Comparison of ENCODE assay signal across 12 cellular contexts in genomic region chr7:24920702-24921679, GRCh38. TPM values are rescaled to one million over a fixed set of nuclear protein-coding genes. Genes with fewer than 3 reads are reported as not detected.
A peak's percentile ranks its signal among the peaks of the same experiment; 100 is the strongest.
DNase-seq lines count a peak whose midpoint lies in the region; ATAC-seq and TF ChIP-seq lines count a peak whose summit lies in the region.
"Had no signal": no experiment of that assay in that cellular context is flagged by ENCODE, and none has a peak within 500 bp of the region (broad histone marks: within the 10 kb centered on the region; RNA-seq: fewer than 3 reads in every experiment).

No MANE protein-coding gene starts in this region.

- peaks cover 66% of the 10 kb centered on the region for H3K79me2 ChIP-seq in PC-3 (ENCODE audit: low read length)
- H3K79me2 ChIP-seq in mesendoderm (ENCODE audit: control insufficient read depth, insufficient read depth, low read length), result no peaks in the 10 kb centered on the region

- no peak for TF ChIP-seq POLR2A in heart left ventricle (IDR thresholded peaks at IDR 0.05)

- no peak overlapping the region for H3K4ac ChIP-seq in mesendoderm (ENCODE audit: low read depth, low read length)

- no peaks in the 10 kb centered on the region for H3K27me3 Mint-ChIP-seq in effector memory CD8-positive, alpha-beta T cell

- no peak overlapping the region for H2AFZ ChIP-seq in PC-3 (ENCODE audit: low read length)

- no peak overlapping the region for H2AK5ac ChIP-seq in mesendoderm (ENCODE audit: low read length)

- intact Hi-C loops in Right ventricle myocardium superior (cut with DNase I), result no loop called here
- intact Hi-C loops in heart left ventricle (cut with DNase I), result no loop called here
- intact Hi-C loops in PC-3 (cut with micrococcal nuclease), result loop anchor here (2.0 to 5.0 kb wide), 2 partner anchors 14 to 51 kb away; no protein-coding TSS in a partner anchor
- intact Hi-C loops in upper lobe of right lung (cut with DNase I), result no loop called here

- CTCF ChIA-PET in PC-3 (lab: Charles Lee), result no interaction called here

- H3K9me3 Mint-ChIP-seq in effector memory CD8-positive, alpha-beta T cell, result no peaks in the 10 kb centered on the region

- H4K8ac ChIP-seq in mesendoderm (ENCODE audit: low read depth, low read length), result no peak overlapping the region

- H3K4me1 ChIP-seq in heart left ventricle (peaks cover 0 to 41% (median 13%) of the 10 kb centered on the region in 12 donors), PC-3 (ENCODE audit: insufficient read depth, low read length) (peaks cover 33% of the 10 kb centered on the region), upper lobe of right lung (peaks cover 18% of the 10 kb centered on the region), mesendoderm (ENCODE audit: control insufficient read depth, low read depth, low read length) (peaks cover 6% of the 10 kb centered on the region)

- H3K4me3 ChIP-seq in heart left ventricle (no peak overlapping the region), PC-3 (ENCODE audit: low read length) (no peak overlapping the region), upper lobe of right lung (no peak overlapping the region), mesendoderm (ENCODE audit: low read length) (no peak overlapping the region)

- H3K27ac Mint-ChIP-seq in effector memory CD8-positive, alpha-beta T cell, result peak overlapping the region; percentile 71 to 78

- POLR2A ChIA-PET in PC-3 (lab: Charles Lee; ENCODE audit: unreplicated experiment), result interaction anchor here (0.5 to 0.6 kb wide), 2 partner anchors 38 to 39 kb away, joined by 5 to 6 read pairs; no protein-coding TSS in a partner anchor

- no peaks in the 10 kb centered on the region for H3K27me3 ChIP-seq in heart left ventricle
- no peaks in the 10 kb centered on the region for H3K27me3 ChIP-seq in PC-3 (ENCODE audit: low read length)
- no peaks in the 10 kb centered on the region for H3K27me3 ChIP-seq in upper lobe of right lung
- no peaks in the 10 kb centered on the region for H3K27me3 ChIP-seq in mesendoderm (ENCODE audit: insufficient read depth, low read length, poor library complexity)
- H3K27me3 ChIP-seq: foreskin keratinocyte had no signal

- ATAC-seq in Right ventricle myocardium superior (ENCODE audit: poor library complexity), result peak; percentile 30
- ATAC-seq in heart left ventricle, result no peak
- ATAC-seq in PC-3, result peak; percentile 10; the same call in 1 of the 2 replicates
- ATAC-seq in effector memory CD8-positive, alpha-beta T cell (replicated peaks), result no peak
- peak; percentile 89 for ATAC-seq in upper lobe of right lung

- H3K36me3 ChIP-seq in heart left ventricle (no peaks in the 10 kb centered on the region), PC-3 (ENCODE audit: low read depth, low read length) (no peaks in the 10 kb centered on the region), upper lobe of right lung (no peaks in the 10 kb centered on the region), mesendoderm (ENCODE audit: control insufficient read depth, insufficient read depth, low read length) (no peaks in the 10 kb centered on the region)

- H3K27ac ChIP-seq in heart left ventricle (peak overlapping the region in 1 of 12 donors; percentile 66), PC-3 (ENCODE audit: low read length) (peak overlapping the region; percentile 80), upper lobe of right lung (no peak overlapping the region), mesendoderm (ENCODE audit: low read depth, low read length) (no peak overlapping the region)
- H3K27ac ChIP-seq: foreskin keratinocyte had no signal

- no peak overlapping the region for H2BK5ac ChIP-seq in mesendoderm (ENCODE audit: low read length)

- H4K20me1 ChIP-seq in PC-3 (ENCODE audit: low read length), result no peaks in the 10 kb centered on the region

- peaks cover 62 to 87% of the 10 kb centered on the region in 2 donors for H3K4me1 Mint-ChIP-seq in effector memory CD8-positive, alpha-beta T cell (ENCODE audit: low read depth in 2 of 2)

- no peaks in the 10 kb centered on the region for H3K9me3 ChIP-seq in heart left ventricle
- no peaks in the 10 kb centered on the region for H3K9me3 ChIP-seq in PC-3 (ENCODE audit: low read length)
- H3K9me3 ChIP-seq in upper lobe of right lung, result no peaks in the 10 kb centered on the region

- H3K36me3 Mint-ChIP-seq in effector memory CD8-positive, alpha-beta T cell (ENCODE audit: insufficient read depth), result no peaks in the 10 kb centered on the region

- H3K56ac ChIP-seq in mesendoderm (ENCODE audit: low read length), result no peak overlapping the region

- H3K4me3 Mint-ChIP-seq in effector memory CD8-positive, alpha-beta T cell, result peak overlapping the region; percentile 12 to 61

- H3F3A ChIP-seq in PC-3 (ENCODE audit: low read length, unreplicated experiment), result no peaks in the 10 kb centered on the region

- BruUV-seq in PC-3 (replicated peaks; lab: Mats Ljungman, UMichigan), result no TSS peak

- H3K9ac ChIP-seq in PC-3 (ENCODE audit: low read length), result peak overlapping the region; percentile 24; the same call in 1 of the 2 replicates
- H3K9ac ChIP-seq in mesendoderm (ENCODE audit: low read length), result no peak overlapping the region

- no peak overlapping the region for H4K5ac ChIP-seq in mesendoderm (ENCODE audit: low read length)

- H3K4me2 ChIP-seq in PC-3 (ENCODE audit: low read length), result peak overlapping the region; percentile 78
- H3K4me2 ChIP-seq in mesendoderm (ENCODE audit: low read length), result no peak overlapping the region

- TF ChIP-seq CTCF in heart left ventricle (IDR thresholded peaks at IDR 0.05) (no peak), PC-3 (conservative IDR thresholded peaks at IDR 0.05; ENCODE audit: low read depth, low read length) (no peak), upper lobe of right lung (IDR thresholded peaks at IDR 0.05) (no peak)

- H3K18ac ChIP-seq in mesendoderm (ENCODE audit: low read length), result no peak overlapping the region

- no peak overlapping the region for H2BK120ac ChIP-seq in mesendoderm (ENCODE audit: low read depth, low read length)

- WGBS in heart left ventricle, 4 donors, result 66 to 74% (median 72%) methylated on average over 6 of the region's 6 CpGs
- no CpG with 5 or more reads among the region's 6 CpGs for WGBS in mesendoderm (ENCODE audit: extremely low coverage, insufficient coverage, low lambda C conversion rate)

- no peak overlapping the region for H3K23ac ChIP-seq in mesendoderm (ENCODE audit: low read length)

- no peak for DNase-seq in Right ventricle myocardium superior
- DNase-seq in heart left ventricle, result no peak
- DNase-seq in PC-3, result peak; percentile 58
- DNase-seq in effector memory CD8-positive, alpha-beta T cell, result no peak
- peak; percentile 67 for DNase-seq in upper lobe of right lung
- no peak for DNase-seq in mesendoderm
- DNase-seq in SIG-M5 treated with dmso at 0.1 percent for 504 hours (lab: John Stamatoyannopoulos, UW; ENCODE audit: unreplicated experiment), result no peak
- DNase-seq in stimulated activated CD4-positive, alpha-beta T cell treated with anti-CD3 and anti-CD28 coated beads, Interleukin-1b, Interleukin-23, amount 100 ng/mL, for 48 hours, result no peak
- DNase-seq: activated CD4-positive, alpha-beta T cell treated with anti-CD3 and anti-CD28 coated beads, Interleukin-2, amount 50 U/mL, for 4 hours; C1 segment of cervical spinal cord; NCI-H187 had no signal

- peaks cover 3% of the 10 kb centered on the region for H3K79me1 ChIP-seq in mesendoderm (ENCODE audit: low read length)

- no peak overlapping the region for H2BK15ac ChIP-seq in mesendoderm (replicated peaks; ENCODE audit: low read depth)

- H3K9me2 ChIP-seq in PC-3 (replicated peaks; ENCODE audit: low read length), result no peaks in the 10 kb centered on the region

RNA-seq across cellular contexts. Expression of gene OSBPL3, which starts 59.0 kb away (rescaled TPM):
- 8.4 TPM for total RNA-seq in Right ventricle myocardium superior
- 10 to 100 TPM in 1 of 9 donors, 1 to 10 TPM in 8; 1.9 to 14.3 (median 5.0) TPM for total RNA-seq in heart left ventricle
- polyA plus RNA-seq in heart left ventricle, result 1 to 10 TPM; 1.5 to 2.2 TPM
- total RNA-seq in PC-3 (2014; rRNA removed), result 10.5 and 11.6 TPM in 2 replicates
- 23.7 TPM for total RNA-seq in upper lobe of right lung
- polyA plus RNA-seq in mesendoderm (2013, experiment 1 of 2), result 4.9 TPM
- 5.7 TPM for polyA plus RNA-seq in mesendoderm (2013, experiment 2 of 2)

Comparison
In these comparisons a context has a peak if more than half of its experiments do, and no peak if none do; other contexts are left out.
1. ATAC-seq: peak in Right ventricle myocardium superior (single experiment), PC-3 (single experiment) and upper lobe of right lung (single experiment); none in heart left ventricle (0 of 4) and effector memory CD8-positive, alpha-beta T cell (single experiment).
2. DNase-seq: peak in PC-3 (single experiment) and upper lobe of right lung (single experiment); none in Right ventricle myocardium superior (single experiment), heart left ventricle (0 of 5), effector memory CD8-positive, alpha-beta T cell (0 of 3), mesendoderm (single experiment), SIG-M5 treated with dmso at 0.1 percent for 504 hours (single experiment) and stimulated activated CD4-positive, alpha-beta T cell treated with anti-CD3 and anti-CD28 coated beads, Interleukin-1b, Interleukin-23, amount 100 ng/mL, for 48 hours (single experiment).